ENCODE assay signal across 8 cellular contexts in genomic region chrX:15855562-15856256, GRCh38. TPM values are rescaled to one million over a fixed set of nuclear protein-coding genes. Genes with fewer than 3 reads are reported as not detected.
DNase-seq lines count a peak whose midpoint lies in the region; TF ChIP-seq lines count a peak whose summit lies in the region.

No MANE protein-coding gene starts in this region.

- H2AFZ ChIP-seq in neural progenitor cell (replicated peaks): peak overlapping the region; percentile 44

- peaks cover 33% of the 10 kb centered on the region for H3K4me1 Mint-ChIP-seq in neural progenitor cell

- peaks cover 37% of the 10 kb centered on the region for H3K79me2 ChIP-seq in neural progenitor cell (ENCODE audit: low read depth)

- H3K27ac Mint-ChIP-seq in neural progenitor cell: peak overlapping the region; percentile 71

- no peaks in the 10 kb centered on the region for H3K9me3 ChIP-seq in neural progenitor cell (ENCODE audit: low read depth)

- peak overlapping the region; percentile 93 for H3K4me3 Mint-ChIP-seq in neural progenitor cell

- DNase-seq in DMS 273 (lab: John Stamatoyannopoulos, UW; ENCODE audit: unreplicated experiment) (peak; percentile 33), DMS 273 treated with DMSO at 0.1 percent for 48 hours (lab: John Stamatoyannopoulos, UW) (no peak), NCI-H748 (lab: John Stamatoyannopoulos, UW; ENCODE audit: unreplicated experiment) (peak; percentile 40), coronary artery (ENCODE audit: low spot score) (no peak), neural progenitor cell (ENCODE audit: low spot score) (peak; percentile 29), DMS79 treated with DMSO at 0.1 percent for 48 hours (lab: John Stamatoyannopoulos, UW) (no peak), NCI-H2196 (lab: John Stamatoyannopoulos, UW; ENCODE audit: unreplicated experiment) (no peak), NCI-H2029 (lab: John Stamatoyannopoulos, UW) (no peak)

- H3K27me3 Mint-ChIP-seq in neural progenitor cell (ENCODE audit: insufficient read depth, low read depth): no peaks in the 10 kb centered on the region

- H3K4me1 ChIP-seq in neural progenitor cell: peaks cover 31% of the 10 kb centered on the region

- TF ChIP-seq CTCF in coronary artery (IDR thresholded peaks at IDR 0.05) (no peak), neural progenitor cell (IDR thresholded peaks at IDR 0.05) (no peak)

- H3K36me3 Mint-ChIP-seq in neural progenitor cell: peaks cover 8% of the 10 kb centered on the region

- H3K36me3 ChIP-seq in neural progenitor cell: peaks cover 11% of the 10 kb centered on the region

- peak overlapping the region; percentile 88 for H3K4me2 ChIP-seq in neural progenitor cell

- no peaks in the 10 kb centered on the region for H3K27me3 ChIP-seq in neural progenitor cell

- peak overlapping the region; percentile 5 for H3K9ac ChIP-seq in neural progenitor cell

- peaks cover 31% of the 10 kb centered on the region for H4K20me1 ChIP-seq in neural progenitor cell (ENCODE audit: low read depth)

- H3K4me3 ChIP-seq in coronary artery: peak overlapping the region; percentile 80
- H3K4me3 ChIP-seq in neural progenitor cell: peak overlapping the region; percentile 92

- H3K9me3 Mint-ChIP-seq in neural progenitor cell: no peaks in the 10 kb centered on the region

- H3K27ac ChIP-seq in coronary artery (peak overlapping the region; percentile 46 to 91), neural progenitor cell (peak overlapping the region; percentile 80)

- H3F3A ChIP-seq in neural progenitor cell (ENCODE audit: low read depth): peaks cover 34% of the 10 kb centered on the region

RNA-seq across cellular contexts. Expression of gene AP1S2, which starts 1.1 kb away (rescaled TPM):
- 406 and 873 TPM in 2 replicates for total RNA-seq in neural progenitor cell (ENCODE audit: low replicate concordance)

Comparison
In these comparisons a context has a peak if more than half of its experiments do, and no peak if none do; other contexts are left out.
1. DNase-seq: peak in DMS 273 (single experiment), NCI-H748 (single experiment) and neural progenitor cell (single experiment); none in DMS 273 treated with DMSO at 0.1 percent for 48 hours (single experiment), coronary artery (single experiment), DMS79 treated with DMSO at 0.1 percent for 48 hours (single experiment), NCI-H2196 (single experiment) and NCI-H2029 (single experiment).